ENCODE assay signal across 31 cellular contexts in genomic region chr1:35763211-35763610, GRCh38. TPM values are rescaled to one million over a fixed set of nuclear protein-coding genes. Genes with fewer than 3 reads are reported as not detected.
DNase-seq lines count a peak whose midpoint lies in the region; ATAC-seq, FAIRE-seq and TF ChIP-seq lines count a peak whose summit lies in the region.
"Had no signal": no experiment of that assay in that cellular context is flagged by ENCODE, and none has a peak within 500 bp of the region (broad histone marks: within the 10 kb centered on the region; RNA-seq: fewer than 3 reads in every experiment).

No MANE protein-coding gene starts in this region.

- H3K9me3 ChIP-seq in CD4-positive, alpha-beta memory T cell (ENCODE audit: control insufficient read depth in 1 of 2, low read length in 2 of 2), result no peaks in the 10 kb centered on the region
- H3K9me3 ChIP-seq in GM12878 (replicated peaks; ENCODE audit: control insufficient read depth, insufficient read depth, low read length), result no peaks in the 10 kb centered on the region
- H3K9me3 ChIP-seq: heart left ventricle, left ventricle myocardium inferior, right atrium auricular region, suprapubic skin, upper lobe of right lung had no signal

- FAIRE-seq in GM12878 (lab: Jason Lieb, UNC), result peak; percentile 62
- FAIRE-seq: HTR-8/SVneo, keratinocyte had no signal

- no peak for TF ChIP-seq RAD21 in GM12878 (IDR thresholded peaks at IDR 0.05; ENCODE audit: insufficient read depth, low read depth, low read length)

- SMC1A ChIA-PET in GM12878 (lab: Charles Lee; ENCODE audit: uncharacterized antibody, unreplicated experiment), result interaction anchor here (0.6 to 2.9 kb wide), 5 partner anchors 9 to 309 kb away, joined by 3 to 10 read pairs (median 3); no protein-coding TSS in a partner anchor

- DNase-seq in CD4-positive, alpha-beta memory T cell, result no peak
- DNase-seq in GM04504 (ENCODE audit: low read depth) (peak; percentile 8), GM12878 (ENCODE audit: low read depth, low spot score) (no peak), iris pigment epithelial cell (ENCODE audit: low read depth) (peak; percentile 34), glomerular visceral epithelial cell (ENCODE audit: extremely low spot score) (no peak)
- DNase-seq: activated CD4-positive, alpha-beta T cell treated with anti-CD3 and anti-CD28 coated beads for 48 hours; activated naive CD4-positive, alpha-beta T cell treated with Interleukin-2 at 50 U/mL for 16 hours; amniotic stem cell; brain microvascular endothelial cell; Calu3; DMS79 treated with DMSO at 0.1 percent for 48 hours; heart left ventricle; KBM-7; left ventricle myocardium inferior; mesendoderm; NCI-H1105; NCI-H187; NCI-H526; PC-3; stimulated activated naive CD4-positive, alpha-beta T cell; upper lobe of right lung; WERI-Rb-1 had no signal

- peak overlapping the region; percentile 33; the same call in 1 of the 2 replicates for H2AFZ ChIP-seq in GM12878 (ENCODE audit: control insufficient read depth, low read depth, low read length)

- no peak overlapping the region for H3K9ac ChIP-seq in GM12878 (ENCODE audit: control insufficient read depth, insufficient read depth, low read length)

- no peaks in the 10 kb centered on the region for H3K27me3 ChIP-seq in CD4-positive, alpha-beta memory T cell (ENCODE audit: insufficient read depth, low read length)
- H3K27me3 ChIP-seq in GM12878 (replicated peaks in 1 of 2; ENCODE audit: control insufficient read depth in 2 of 2, insufficient read depth in 2 of 2, low read length in 1 of 2), result no peaks in the 10 kb centered on the region
- H3K27me3 ChIP-seq: brain microvascular endothelial cell, heart left ventricle, right atrium auricular region, suprapubic skin, upper lobe of right lung had no signal

- H3K27ac Mint-ChIP-seq in CD4-positive, alpha-beta memory T cell, result peak overlapping the region in 4 of 7 donors; percentile 9 to 57 (median 40)

- no peak overlapping the region for H3K27ac ChIP-seq in CD4-positive, alpha-beta memory T cell (ENCODE audit: low read depth, low read length)
- no peak overlapping the region for H3K27ac ChIP-seq in GM12878 (ENCODE audit: control insufficient read depth, insufficient read depth)
- H3K27ac ChIP-seq: brain microvascular endothelial cell, heart left ventricle, left ventricle myocardium inferior, right atrium auricular region, suprapubic skin, upper lobe of right lung, WERI-Rb-1 had no signal

- intact Hi-C loops in CD4-positive, alpha-beta memory T cell (cut with micrococcal nuclease), result no loop called here
- intact Hi-C loops in GM12878 (cut with micrococcal nuclease; ENCODE audit: unreplicated experiment), result no loop called here

- no peak for TF ChIP-seq CTCF in GM12878 (IDR thresholded peaks at IDR 0.05 in 2 of 3, conservative IDR thresholded peaks at IDR 0.05 in 1 of 3; ENCODE audit: control insufficient read depth in 2 of 3, extremely low read depth in 1 of 3, insufficient read depth in 1 of 3, low read depth in 3 of 3, low read length in 3 of 3)

- peaks cover 24% of the 10 kb centered on the region for H3K79me2 ChIP-seq in GM12878 (ENCODE audit: control insufficient read depth, insufficient read depth, low read length)

- BruUV-seq in GM12878 (replicated peaks; lab: Mats Ljungman, UMichigan), result no TSS peak

- no peaks in the 10 kb centered on the region for H3K36me3 ChIP-seq in CD4-positive, alpha-beta memory T cell (ENCODE audit: insufficient read depth, low read length)
- H3K36me3 ChIP-seq in GM12878 (ENCODE audit: control insufficient read depth in 2 of 2, insufficient read depth in 2 of 2, low read length in 1 of 2), result peaks cover 2 to 6% of the 10 kb centered on the region in 2 experiments; a peak in 3 of 4 replicates
- H3K36me3 ChIP-seq: brain microvascular endothelial cell, left ventricle myocardium inferior, right atrium auricular region, suprapubic skin, upper lobe of right lung had no signal

- CTCF ChIA-PET in CD4-positive, alpha-beta memory T cell (lab: Charles Lee; ENCODE audit: partially characterized antibody), result interaction anchor here (0.8 to 1.2 kb wide), 4 partner anchors 9 to 248 kb away, joined by 3 to 4 read pairs (median 3); no protein-coding TSS in a partner anchor
- CTCF ChIA-PET in GM12878 (lab: Yijun Ruan, JAX), result interaction anchor here (0.7 to 1.8 kb wide), 6 partner anchors 9 to 199 kb away, joined by 3 to 7 read pairs (median 5); no protein-coding TSS in a partner anchor

- in situ Hi-C loops in GM12878 (cut with MboI), result no loop called here

- H4K20me1 ChIP-seq in GM12878 (ENCODE audit: control insufficient read depth, insufficient read depth), result no peaks in the 10 kb centered on the region

- no peak for TF ChIP-seq EP300 in GM12878 (IDR thresholded peaks at IDR 0.05; ENCODE audit: borderline replicate concordance in 1 of 2, control insufficient read depth in 1 of 2, low read depth in 2 of 2, low read length in 2 of 2)

- H3K4me2 ChIP-seq in GM12878 (ENCODE audit: control insufficient read depth, insufficient read depth), result no peak overlapping the region; the same call in 1 of the 2 replicates
- H3K4me2 ChIP-seq: smooth muscle cell had no signal

- no peak for ATAC-seq in GM12878
- ATAC-seq in GM18517 (IDR thresholded peaks at IDR 0.05; ENCODE audit: unreplicated experiment), result no peak
- no peak for ATAC-seq in HG02870 (IDR thresholded peaks at IDR 0.05; ENCODE audit: unreplicated experiment)
- ATAC-seq: heart left ventricle, PC-3, Right ventricle myocardium inferior, upper lobe of right lung had no signal

- POLR2A ChIA-PET in CD4-positive, alpha-beta memory T cell (lab: Charles Lee; ENCODE audit: partially characterized antibody), result no interaction called here
- POLR2A ChIA-PET in GM12878 (lab: Charles Lee), result interaction anchor here (0.7 to 1.1 kb wide), 4 partner anchors 9 to 185 kb away, joined by 3 to 6 read pairs (median 4); no protein-coding TSS in a partner anchor

- H3K4me3 Mint-ChIP-seq in CD4-positive, alpha-beta memory T cell, result no peak overlapping the region
- H3K4me3 Mint-ChIP-seq: CD14-positive monocyte had no signal

- no peaks in the 10 kb centered on the region for H3K9me3 Mint-ChIP-seq in CD4-positive, alpha-beta memory T cell
- H3K9me3 Mint-ChIP-seq: CD14-positive monocyte had no signal

- H3K4me3 ChIP-seq in CD4-positive, alpha-beta memory T cell (ENCODE audit: low read length in 2 of 2), result no peak overlapping the region
- no peak overlapping the region for H3K4me3 ChIP-seq in GM12878
- H3K4me3 ChIP-seq: heart left ventricle, left ventricle myocardium inferior, right atrium auricular region, smooth muscle cell, suprapubic skin, upper lobe of right lung had no signal

- no peaks in the 10 kb centered on the region for H3K36me3 Mint-ChIP-seq in CD4-positive, alpha-beta memory T cell

- TF ChIP-seq POLR2A in GM12878 (IDR thresholded peaks at IDR 0.05; ENCODE audit: low read depth, low read length), result no peak

- RAD21 ChIA-PET in GM12878 (lab: Charles Lee; ENCODE audit: unreplicated experiment), result no interaction called here

- peaks cover 0 to 12% (median 8%) of the 10 kb centered on the region in 4 donors for H3K4me1 Mint-ChIP-seq in CD4-positive, alpha-beta memory T cell

- no peaks in the 10 kb centered on the region for H3K27me3 Mint-ChIP-seq in CD4-positive, alpha-beta memory T cell

- H3K4me1 ChIP-seq in CD4-positive, alpha-beta memory T cell (ENCODE audit: insufficient read depth, low read length), result no peaks in the 10 kb centered on the region
- H3K4me1 ChIP-seq in GM12878 (ENCODE audit: control insufficient read depth, insufficient read depth, low read length), result no peaks in the 10 kb centered on the region
- H3K4me1 ChIP-seq: left ventricle myocardium inferior, right atrium auricular region, suprapubic skin, upper lobe of right lung had no signal

RNA-seq across cellular contexts. Expression of gene CLSPN, which starts 6.6 kb away (rescaled TPM):
- under 1 TPM; 0.28 to 0.90 TPM for total RNA-seq in CD4-positive, alpha-beta memory T cell
- polyA plus RNA-seq in CD4-positive, alpha-beta memory T cell, result under 1 TPM; 0.17 to 0.43 TPM
- total RNA-seq in GM12878 (2013; cell fraction: nucleolus; rRNA removed), result 8.6 and 13.1 TPM in 2 replicates
- total RNA-seq in GM12878 (2014; rRNA removed) (26.0 and 31.3 TPM in 2 replicates), GM12878 (2014; rRNA removed; fragmentation: Illumina TruSeq; extraction: Trizol) (45.3 and 46.8 TPM in 2 replicates), GM12878 (2021) (30.7 and 34.6 TPM in 2 replicates)
- 8.6 TPM for polyA plus RNA-seq in GM12878 (2011; ENCODE audit: low read depth)
- polyA plus RNA-seq in GM12878 (2011; rRNA removed) (16.0 and 22.4 TPM in 2 replicates), GM12878 (2014; fragmentation: Illumina TruSeq; extraction: Trizol) (39.8 and 42.9 TPM in 2 replicates), GM12878 (2014; fragmentation: Nextera tagmentation; extraction: Ambion mirVana) (10 to 100 TPM; 13.9 to 16.6 TPM), GM12878 (2014; rRNA removed) (18.9 and 24.0 TPM in 2 replicates), GM12878 (2016; fragmentation: Nextera tagmentation; extraction: Ambion mirVana) (10 to 100 TPM; 21.0 to 21.1 TPM)
- 12.7 and 14.6 TPM in 2 replicates for polyA plus RNA-seq in GM12878 (2011; cell fraction: cytosol; rRNA removed)
- polyA plus RNA-seq in GM12878 (2011; cell fraction: nucleus; rRNA removed), result 6.6 and 12.6 TPM in 2 replicates
- polyA plus RNA-seq in GM12878 (2012), result 7.7 and 8.9 TPM in 2 replicates
- polyA minus RNA-seq in GM12878 (2011; rRNA and poly(A)+ RNA removed), result 28.0 and 30.3 TPM in 2 replicates
- polyA minus RNA-seq in GM12878 (2011; cell fraction: cytosol; rRNA and poly(A)+ RNA removed), result 6.7 and 15.8 TPM in 2 replicates
- polyA minus RNA-seq in GM12878 (2011; cell fraction: nucleus; rRNA and poly(A)+ RNA removed), result 5.2 and 11.0 TPM in 2 replicates

RNA-seq across cellular contexts. Expression of gene C1orf216, which starts 44.5 kb away (rescaled TPM):
- total RNA-seq in CD4-positive, alpha-beta memory T cell, result 10 to 100 TPM in 1 of 2 experiments, 1 to 10 TPM in 1; 8.5 to 10.8 TPM
- 10 to 100 TPM; 13.8 to 15.2 TPM for polyA plus RNA-seq in CD4-positive, alpha-beta memory T cell
- total RNA-seq in GM12878 (2013; cell fraction: nucleolus; rRNA removed), result 11.9 and 14.4 TPM in 2 replicates
- total RNA-seq in GM12878 (2014; rRNA removed) (11.5 and 11.7 TPM in 2 replicates), GM12878 (2014; rRNA removed; fragmentation: Illumina TruSeq; extraction: Trizol) (9.3 TPM in 2 replicates), GM12878 (2021) (14.7 and 15.7 TPM in 2 replicates)
- 10.0 TPM for polyA plus RNA-seq in GM12878 (2011; ENCODE audit: low read depth)
- polyA plus RNA-seq in GM12878 (2011; rRNA removed) (14.4 and 17.2 TPM in 2 replicates), GM12878 (2014; fragmentation: Illumina TruSeq; extraction: Trizol) (7.8 and 9.2 TPM in 2 replicates), GM12878 (2014; fragmentation: Nextera tagmentation; extraction: Ambion mirVana) (1 to 10 TPM; 2.9 to 7.0 TPM), GM12878 (2014; rRNA removed) (16.9 and 17.4 TPM in 2 replicates), GM12878 (2016; fragmentation: Nextera tagmentation; extraction: Ambion mirVana) (10 to 100 TPM; 11.2 to 13.4 TPM)
- polyA plus RNA-seq in GM12878 (2011; cell fraction: cytosol; rRNA removed), result 13.9 and 15.3 TPM in 2 replicates
- 24.2 and 28.1 TPM in 2 replicates for polyA plus RNA-seq in GM12878 (2011; cell fraction: nucleus; rRNA removed)
- 8.8 and 8.9 TPM in 2 replicates for polyA plus RNA-seq in GM12878 (2012)
- polyA minus RNA-seq in GM12878 (2011; rRNA and poly(A)+ RNA removed), result 18.0 and 32.5 TPM in 2 replicates
- polyA minus RNA-seq in GM12878 (2011; cell fraction: cytosol; rRNA and poly(A)+ RNA removed), result 6.2 and 6.7 TPM in 2 replicates
- polyA minus RNA-seq in GM12878 (2011; cell fraction: nucleus; rRNA and poly(A)+ RNA removed), result 4.8 and 8.3 TPM in 2 replicates

RNA-seq across cellular contexts. Expression of gene AGO4, which starts 44.6 kb away (rescaled TPM):
- total RNA-seq in CD4-positive, alpha-beta memory T cell, result 10 to 100 TPM; 30.1 to 32.9 TPM
- polyA plus RNA-seq in CD4-positive, alpha-beta memory T cell, result 10 to 100 TPM in 1 of 2 donors, 1 to 10 TPM in 1; 3.6 to 13.6 TPM
- 16.3 and 17.4 TPM in 2 replicates for total RNA-seq in GM12878 (2013; cell fraction: nucleolus; rRNA removed)
- 5.6 and 8.4 TPM in 2 replicates for total RNA-seq in GM12878 (2014; rRNA removed)
- total RNA-seq in GM12878 (2014; rRNA removed; fragmentation: Illumina TruSeq; extraction: Trizol), result 6.0 and 6.9 TPM in 2 replicates
- total RNA-seq in GM12878 (2021), result 5.0 and 7.9 TPM in 2 replicates
- 2.8 TPM for polyA plus RNA-seq in GM12878 (2011; ENCODE audit: low read depth)
- polyA plus RNA-seq in GM12878 (2011; rRNA removed), result 2.3 and 2.4 TPM in 2 replicates
- 4.1 and 4.6 TPM in 2 replicates for polyA plus RNA-seq in GM12878 (2011; cell fraction: cytosol; rRNA removed)
- polyA plus RNA-seq in GM12878 (2011; cell fraction: nucleus; rRNA removed), result 2.7 and 3.4 TPM in 2 replicates
- 4.3 and 5.2 TPM in 2 replicates for polyA plus RNA-seq in GM12878 (2012)
- 5.9 and 7.7 TPM in 2 replicates for polyA plus RNA-seq in GM12878 (2014; fragmentation: Illumina TruSeq; extraction: Trizol)
- polyA plus RNA-seq in GM12878 (2014; fragmentation: Nextera tagmentation; extraction: Ambion mirVana), result 1 to 10 TPM; 1.2 to 1.4 TPM
- 4.0 and 4.1 TPM in 2 replicates for polyA plus RNA-seq in GM12878 (2014; rRNA removed)
- 1 to 10 TPM; 1.5 to 1.6 TPM for polyA plus RNA-seq in GM12878 (2016; fragmentation: Nextera tagmentation; extraction: Ambion mirVana)
- polyA minus RNA-seq in GM12878 (2011; rRNA and poly(A)+ RNA removed), result 7.0 and 13.6 TPM in 2 replicates
- 2.4 and 3.5 TPM in 2 replicates for polyA minus RNA-seq in GM12878 (2011; cell fraction: cytosol; rRNA and poly(A)+ RNA removed)
- polyA minus RNA-seq in GM12878 (2011; cell fraction: nucleus; rRNA and poly(A)+ RNA removed), result 3.6 and 3.9 TPM in 2 replicates

Comparison
In these comparisons a context has a peak if more than half of its experiments do, and no peak if none do; other contexts are left out.
1. DNase-seq: peak in GM04504 (single experiment) and iris pigment epithelial cell (single experiment); none in CD4-positive, alpha-beta memory T cell (0 of 5), GM12878 (single experiment) and glomerular visceral epithelial cell (single experiment).
2. RNA of gene CLSPN, which starts 6.6 kb away (total RNA-seq): 8.6 to 46.8 TPM in GM12878; 0.28 to 0.90 TPM in CD4-positive, alpha-beta memory T cell; every median in the first group is over 4 times any median in the second.